ENCODE assay signal across 16 cellular contexts in the genomic region with DNA sequence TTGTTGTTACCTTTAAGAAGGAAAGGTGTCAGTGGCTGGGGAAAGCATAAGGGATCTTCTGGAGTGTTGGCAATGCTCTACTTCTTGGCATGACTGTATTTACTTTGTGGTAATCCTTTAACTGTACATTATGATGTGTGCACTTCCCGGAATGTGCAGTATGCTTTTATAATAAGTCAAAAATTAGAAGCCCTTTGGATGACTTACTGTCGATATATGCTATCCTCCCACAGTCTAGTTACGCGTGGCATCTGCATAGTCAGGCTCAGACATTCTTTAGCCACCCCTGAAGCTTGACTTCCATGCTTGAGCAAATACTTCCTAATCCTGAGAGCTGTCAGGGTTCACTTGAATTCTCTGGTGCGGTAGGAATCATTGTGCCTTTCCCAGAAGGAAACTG. TPM values are rescaled to one million over a fixed set of nuclear protein-coding genes. Genes with fewer than 3 reads are reported as not detected.
A peak's percentile ranks its signal among the peaks of the same experiment; 100 is the strongest.
DNase-seq lines count a peak whose midpoint lies in the region; ATAC-seq, FAIRE-seq and TF ChIP-seq lines count a peak whose summit lies in the region.
"Had no signal": no experiment of that assay in that cellular context is flagged by ENCODE, and none has a peak within 500 bp of the region (broad histone marks: within the 10 kb centered on the region; RNA-seq: fewer than 3 reads in every experiment).

No MANE protein-coding gene starts in this region.

- H2AFZ ChIP-seq in fibroblast of lung (ENCODE audit: low read length) = no peak overlapping the region

- DNase-seq in AG20443 (ENCODE audit: low spot score) = peak; percentile 70
- peak; percentile 99 for DNase-seq in RCC 7860 (ENCODE audit: low spot score)
- DNase-seq in fibroblast of lung (ENCODE audit: low read depth in 2 of 2) = peak; percentile 61 to 99
- no peak for DNase-seq in osteocyte (ENCODE audit: extremely low spot score, unreplicated experiment)
- DNase-seq in HEK293T (ENCODE audit: extremely low spot score) = no peak
- no peak for DNase-seq in middle frontal gyrus (ENCODE audit: extremely low spot score, low spot score)
- no peak for DNase-seq in CD14-positive monocyte (ENCODE audit: low spot score)
- DNase-seq: activated naive CD4-positive, alpha-beta T cell treated with anti-CD3 and anti-CD28 coated beads, Interleukin-2, amount 50 U/mL, for 16 hours; CD4-positive, alpha-beta T cell; foreskin keratinocyte; NCI-H2081; retina; SK-N-SH; stimulated activated naive CD4-positive, alpha-beta T cell treated with Interleukin-2 at 50 U/mL for 16 hours had no signal

- TF ChIP-seq CTCF in fibroblast of lung (conservative IDR thresholded peaks at IDR 0.05 in 1 of 2, IDR thresholded peaks at IDR 0.05 in 1 of 2; ENCODE audit: low read depth in 1 of 2, low read length in 2 of 2) (no peak), osteocyte (IDR thresholded peaks at IDR 0.05) (no peak), CD14-positive monocyte (IDR thresholded peaks at IDR 0.05) (no peak)

- POLR2A ChIA-PET in HEK293T (lab: Yijun Ruan, JAX) = no interaction called here

- H3K27me3 ChIP-seq in fibroblast of lung (ENCODE audit: control insufficient read depth, insufficient read depth, low read length) = no peaks in the 10 kb centered on the region
- H3K27me3 ChIP-seq: foreskin keratinocyte had no signal

- H3K4me1 Mint-ChIP-seq in osteocyte (ENCODE audit: unreplicated experiment) = peaks cover 47% of the 10 kb centered on the region
- H3K4me1 Mint-ChIP-seq in CD14-positive monocyte = peaks cover 4% of the 10 kb centered on the region

- H3K4me3 Mint-ChIP-seq in osteocyte (ENCODE audit: unreplicated experiment) (no peak overlapping the region), CD14-positive monocyte (no peak overlapping the region)
- H3K4me3 Mint-ChIP-seq: CD4-positive, alpha-beta T cell had no signal

- H3K36me3 ChIP-seq in fibroblast of lung (ENCODE audit: control insufficient read depth, insufficient read depth, low read length) = no peaks in the 10 kb centered on the region

- H3K27ac Mint-ChIP-seq in osteocyte (ENCODE audit: unreplicated experiment) (peak overlapping the region; percentile 81), CD14-positive monocyte (no peak overlapping the region)
- H3K27ac Mint-ChIP-seq: CD4-positive, alpha-beta T cell had no signal

- no peak overlapping the region for H3K4me3 ChIP-seq in fibroblast of lung (replicated peaks in 1 of 4; ENCODE audit: control extremely low read depth in 1 of 4, insufficient read depth in 1 of 4, low read depth in 3 of 4, low read length in 4 of 4)
- H3K4me3 ChIP-seq: K562 had no signal

- H3K4me2 ChIP-seq in fibroblast of lung (ENCODE audit: extremely low read depth, insufficient read depth, low read length) = peak overlapping the region; percentile 48
- H3K4me2 ChIP-seq: SK-N-SH had no signal

- H3K27ac ChIP-seq in fibroblast of lung (ENCODE audit: insufficient read depth, low read length) = peak overlapping the region; percentile 46
- H3K27ac ChIP-seq: foreskin keratinocyte had no signal

- peaks cover 19% of the 10 kb centered on the region for H3K4me1 ChIP-seq in fibroblast of lung (ENCODE audit: control insufficient read depth, extremely low read depth, insufficient read depth, low read length)
- H3K4me1 ChIP-seq: foreskin keratinocyte had no signal

- H3K36me3 Mint-ChIP-seq in osteocyte (ENCODE audit: unreplicated experiment) (no peaks in the 10 kb centered on the region), CD14-positive monocyte (no peaks in the 10 kb centered on the region)

- H3K9me3 Mint-ChIP-seq in osteocyte (ENCODE audit: unreplicated experiment) (no peaks in the 10 kb centered on the region), CD14-positive monocyte (peaks cover 0 to 5% (median under 1%) of the 10 kb centered on the region in 7 donors)
- H3K9me3 Mint-ChIP-seq: CD4-positive, alpha-beta T cell had no signal

- H3K79me2 ChIP-seq in fibroblast of lung (ENCODE audit: control insufficient read depth, insufficient read depth, low read length) = no peaks in the 10 kb centered on the region

- H3K9ac ChIP-seq in fibroblast of lung (ENCODE audit: insufficient read depth, low read length) = no peak overlapping the region
- H3K9ac ChIP-seq: SK-N-SH had no signal

- CTCF ChIA-PET in HEK293T (lab: Yijun Ruan, JAX) = no interaction called here

- H3K27me3 Mint-ChIP-seq in osteocyte (ENCODE audit: unreplicated experiment) (no peaks in the 10 kb centered on the region), CD14-positive monocyte (ENCODE audit: low read depth in 3 of 3) (peaks cover 3 to 8% (median 3%) of the 10 kb centered on the region in 3 donors)
- H3K27me3 Mint-ChIP-seq: CD4-positive, alpha-beta T cell had no signal

- FAIRE-seq in RCC 7860 (lab: Jason Lieb, UNC) = peak; percentile 99
- FAIRE-seq: K562 had no signal

- no peaks in the 10 kb centered on the region for H3K9me3 ChIP-seq in fibroblast of lung (ENCODE audit: control insufficient read depth, insufficient read depth, low read depth, low read length)
- H3K9me3 ChIP-seq: SK-N-SH had no signal

- H4K20me1 ChIP-seq in fibroblast of lung (ENCODE audit: control insufficient read depth, extremely low read depth, insufficient read depth, low read length) = no peaks in the 10 kb centered on the region

- intact Hi-C loops in CD14-positive monocyte (cut with micrococcal nuclease) = no loop called here

- ATAC-seq in HG03097 (IDR thresholded peaks at IDR 0.05; ENCODE audit: low FRiP score, unreplicated experiment) = no peak
- ATAC-seq: foreskin keratinocyte, K562 had no signal

TF ChIP-seq in HEK293T, 16 proteins besides CTCF, POLR2A, EP300 and RAD21:
- TF ChIP-seq FOXM1 (IDR thresholded peaks at IDR 0.05; ENCODE audit: borderline replicate concordance) (no peak), L3MBTL2 (conservative IDR thresholded peaks at IDR 0.05) (no peak), FOXA1 (IDR thresholded peaks at IDR 0.05) (no peak), ELF4 (IDR thresholded peaks at IDR 0.05) (no peak), HDGF (IDR thresholded peaks at IDR 0.05; ENCODE audit: borderline replicate concordance) (no peak), NFRKB (IDR thresholded peaks at IDR 0.05) (no peak), CTBP1 (IDR thresholded peaks at IDR 0.05; ENCODE audit: borderline replicate concordance) (no peak), ARNT (IDR thresholded peaks at IDR 0.05) (no peak), ZNF384 (IDR thresholded peaks at IDR 0.05) (no peak), SUZ12 (IDR thresholded peaks at IDR 0.05) (no peak), FOXK2 (IDR thresholded peaks at IDR 0.05) (no peak)
TF ChIP-seq in HEK293T: peak in this region for 0.

RNA-seq across cellular contexts. Expression of gene ATP10A, which starts 20.7 kb away (rescaled TPM):
- 5.1 and 12.7 TPM in 2 replicates for total RNA-seq in fibroblast of lung
- polyA plus RNA-seq in fibroblast of lung = 9.0 and 13.8 TPM in 2 replicates
- polyA plus RNA-seq in fibroblast of lung (2012) = 8.3 and 13.0 TPM in 2 replicates
- polyA minus RNA-seq in fibroblast of lung (ENCODE audit: low replicate concordance) = 21.8 and 25.2 TPM in 2 replicates
- 71.9 and 74.2 TPM in 2 replicates for total RNA-seq in osteocyte
- polyA plus RNA-seq in CD14-positive monocyte = under 1 TPM; 0.71 to 0.92 TPM
- total RNA-seq: foreskin keratinocyte had no signal
- polyA plus RNA-seq: foreskin keratinocyte, K562, SK-N-SH had no signal

Comparison
In these comparisons a context has a peak if more than half of its experiments do, and no peak if none do; other contexts are left out.
1. DNase-seq: peak in AG20443 (single experiment), RCC 7860 (single experiment) and fibroblast of lung (2 of 2); none in osteocyte (single experiment), HEK293T (single experiment), middle frontal gyrus (single experiment) and CD14-positive monocyte (single experiment).